ENCODE assay signal across 27 cellular contexts in the genomic region with DNA sequence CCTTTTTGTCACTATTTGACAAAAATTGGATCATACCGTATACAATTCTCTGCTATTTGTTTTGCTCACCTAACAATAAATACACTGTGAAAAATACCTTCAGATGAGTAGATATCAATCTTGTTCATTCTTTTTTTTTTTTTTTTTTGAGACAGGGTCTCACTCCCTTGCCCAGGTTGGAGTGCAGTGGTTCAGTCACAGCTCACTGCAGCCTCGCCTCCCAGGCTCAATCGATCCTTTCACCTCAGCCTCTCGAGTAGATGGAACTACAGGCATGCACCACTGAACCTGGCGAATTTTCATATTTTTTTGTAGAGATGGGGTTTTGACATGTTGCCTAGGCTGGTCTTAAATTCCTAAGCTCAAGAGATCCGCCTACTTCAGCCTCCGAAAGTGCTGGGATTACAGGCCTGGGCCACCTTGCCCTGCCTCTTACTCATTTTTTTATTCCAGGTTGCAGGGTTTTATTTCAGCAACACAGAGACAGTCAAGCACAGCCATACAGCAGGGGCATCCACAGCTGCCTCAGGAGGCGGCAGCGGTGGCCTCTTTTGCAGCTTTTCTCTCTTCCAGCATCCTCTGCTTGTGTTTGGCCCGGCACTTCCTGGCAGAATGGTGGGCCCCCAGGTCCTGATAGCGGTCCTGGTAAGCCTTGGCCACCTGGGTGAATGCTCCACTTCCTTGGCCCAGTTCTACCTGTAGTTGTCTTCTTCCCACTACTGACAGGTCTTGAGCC. TPM values are rescaled to one million over a fixed set of nuclear protein-coding genes. Genes with fewer than 3 reads are reported as not detected.
A peak's percentile ranks its signal among the peaks of the same experiment; 100 is the strongest.
DNase-seq lines count a peak whose midpoint lies in the region; ATAC-seq, FAIRE-seq and TF ChIP-seq lines count a peak whose summit lies in the region.
"Had no signal": no experiment of that assay in that cellular context is flagged by ENCODE, and none has a peak within 500 bp of the region (broad histone marks: within the 10 kb centered on the region; RNA-seq: fewer than 3 reads in every experiment).

No MANE protein-coding gene starts in this region.

- RAD21 ChIA-PET in HCT116 (lab: Charles Lee; ENCODE audit: low non-redundant PET in 1 of 2, low total read pairs in 2 of 2, uncharacterized antibody in 2 of 2, unreplicated experiment in 2 of 2): no interaction called here

- no TSS peak for BruUV-seq in HCT116 (replicated peaks; lab: Mats Ljungman, UMichigan)
- no TSS peak for BruUV-seq in K562 (replicated peaks; lab: Mats Ljungman, UMichigan)

- DNase-seq in A549 (ENCODE audit: low read depth in 1 of 2, low spot score in 1 of 2) (no peak), HCT116 (ENCODE audit: low read depth, low spot score) (no peak), K562 (ENCODE audit: extremely low read depth in 1 of 4, low spot score in 3 of 4) (no peak), nephron progenitor cell (no peak), sciatic nerve (ENCODE audit: low spot score) (no peak), NCI-H510A treated with DMSO at 0.1 percent for 48 hours (lab: John Stamatoyannopoulos, UW) (no peak), upper lobe of left lung (no peak)
- no peak for DNase-seq in activated CD4-positive, CD25-positive, alpha-beta regulatory T cell treated with anti-CD3 and anti-CD28 coated beads, Interleukin-2, amount 50 U/mL, for 72 hours
- DNase-seq: activated B cell treated with CpG ODN at 0.5 μM for 24 hours; activated gamma-delta T cell treated with Interleukin-2 at 50 U/mL for 16 hours; activated naive CD8-positive, alpha-beta T cell treated with anti-CD3 and anti-CD28 coated beads, Interleukin-2, amount 10 ng/mL, durations not matched to agents 7 days and 5 days; activated T-cell treated with anti-CD3 and anti-CD28 coated beads, Interleukin-2, amount 50 U/mL, for 24 hours; aorta; CD4-positive, alpha-beta memory T cell; effector memory CD8-positive, alpha-beta T cell; mesenchymal stem cell; NCI-H2081 treated with DMSO at 0.1 percent for 48 hours; NCI-H2227 treated with DMSO at 0.1 percent for 48 hours; NCI-H526 treated with DMSO at 0.1 percent for 48 hours; substantia nigra had no signal

- POLR2A ChIA-PET in A549 (lab: Yijun Ruan, JAX) (no interaction called here), HCT116 (lab: Charles Lee) (no interaction called here), K562 (lab: Yijun Ruan, JAX) (interaction anchor here (0.6 to 1.0 kb wide), 3 partner anchors 37 to 558 kb away, joined by 3 read pairs; no protein-coding TSS in a partner anchor)

- no peaks in the 10 kb centered on the region for H3K9me1 ChIP-seq in K562 (ENCODE audit: control insufficient read depth, insufficient read depth, low read length)

- in situ Hi-C loops in K562 (cut with MboI): loop anchor here (25.0 kb wide), 1 partner anchor 838 kb away; no protein-coding TSS in a partner anchor

- H3K36me3 ChIP-seq in HCT116 (ENCODE audit: control insufficient read depth in 1 of 2, insufficient read depth in 2 of 2, low read length in 2 of 2) (no peaks in the 10 kb centered on the region), K562 (ENCODE audit: control insufficient read depth, insufficient read depth, low read length) (no peaks in the 10 kb centered on the region; the same call in 2 of the 3 replicates), upper lobe of left lung (no peaks in the 10 kb centered on the region)
- H3K36me3 ChIP-seq: left lung, neutrophil, Peyer's patch had no signal

- H3K4me3 ChIP-seq in A549 (no peak overlapping the region), HCT116 (replicated peaks in 1 of 2; ENCODE audit: low read depth in 1 of 2, low read length in 2 of 2) (no peak overlapping the region), K562 (no peak overlapping the region), upper lobe of left lung (no peak overlapping the region)
- H3K4me3 ChIP-seq: coronary artery, left lung, Peyer's patch had no signal

- H2AFZ ChIP-seq in HCT116 (ENCODE audit: low read depth, low read length, poor library complexity, severe bottlenecking): no peak overlapping the region
- H2AFZ ChIP-seq in K562 (ENCODE audit: low read depth, low read length): peak overlapping the region; percentile 57

- TF ChIP-seq POLR2A in A549 (IDR thresholded peaks at IDR 0.05; ENCODE audit: low read length) (no peak), HCT116 (IDR thresholded peaks at IDR 0.05; ENCODE audit: borderline replicate concordance, extremely low read depth, insufficient read depth, insufficient read length) (no peak), K562 (conservative IDR thresholded peaks at IDR 0.05) (no peak), upper lobe of left lung (IDR thresholded peaks at IDR 0.05) (no peak)

- TF ChIP-seq EP300 in A549 (IDR thresholded peaks at IDR 0.05) (no peak), K562 (IDR thresholded peaks at IDR 0.05; ENCODE audit: low read length) (no peak), upper lobe of left lung (IDR thresholded peaks at IDR 0.05) (no peak)

- H3K9me3 Mint-ChIP-seq in nephron progenitor cell: no peaks in the 10 kb centered on the region
- H3K9me3 Mint-ChIP-seq: activated B cell treated with CpG ODN at 0.5 μM for 24 hours; activated naive CD8-positive, alpha-beta T cell treated with anti-CD3 and anti-CD28 coated beads, Interleukin-2, amount 10 ng/mL, durations not matched to agents 7 days and 5 days; activated T-cell treated with anti-CD3 and anti-CD28 coated beads, Interleukin-2, amount 50 U/mL, for 24 hours; CD4-positive, alpha-beta memory T cell; effector memory CD8-positive, alpha-beta T cell; stimulated activated effector memory CD8-positive, alpha-beta T cell treated with anti-CD3 and anti-CD28 coated beads, Interleukin-12 subunit alpha, Interleukin-12 subunit beta, amount 100 ng/mL, for 72 hours had no signal

- no peak for ATAC-seq in A549
- ATAC-seq in HCT116: no peak
- no peak for ATAC-seq in K562
- ATAC-seq in sciatic nerve: no peak
- no peak for ATAC-seq in upper lobe of left lung (ENCODE audit: low FRiP score in 2 of 2)

- no peak overlapping the region for H3K4me3 Mint-ChIP-seq in nephron progenitor cell
- H3K4me3 Mint-ChIP-seq: activated B cell treated with CpG ODN at 0.5 μM for 24 hours; activated naive CD8-positive, alpha-beta T cell treated with anti-CD3 and anti-CD28 coated beads, Interleukin-2, amount 10 ng/mL, durations not matched to agents 7 days and 5 days; activated T-cell treated with anti-CD3 and anti-CD28 coated beads, Interleukin-2, amount 50 U/mL, for 24 hours; B cell; effector memory CD8-positive, alpha-beta T cell; stimulated activated effector memory CD8-positive, alpha-beta T cell treated with anti-CD3 and anti-CD28 coated beads, Interleukin-12 subunit alpha, Interleukin-12 subunit beta, amount 100 ng/mL, for 72 hours had no signal

- peaks cover 8% of the 10 kb centered on the region for H3K27me3 Mint-ChIP-seq in nephron progenitor cell (ENCODE audit: low read depth, poor library complexity)

- 81% methylated on average over 11 of the region's 11 CpGs for WGBS in A549 (ENCODE audit: missing lambda C conversion rate)
- 69% methylated on average over 10 of the region's 11 CpGs for WGBS in K562 (ENCODE audit: insufficient coverage, low coverage, missing lambda C conversion rate)
- WGBS in upper lobe of left lung, 2 donors: 83 to 87% methylated on average over 11 of the region's 11 CpGs

- H3K9me3 ChIP-seq in A549: no peaks in the 10 kb centered on the region
- no peaks in the 10 kb centered on the region for H3K9me3 ChIP-seq in HCT116 (ENCODE audit: control insufficient read depth in 1 of 2, insufficient read depth in 1 of 2, low read depth in 1 of 2, low read length in 2 of 2)
- H3K9me3 ChIP-seq in K562 (replicated peaks; ENCODE audit: control insufficient read depth, insufficient read depth, low read depth, low read length): no peaks in the 10 kb centered on the region
- no peaks in the 10 kb centered on the region for H3K9me3 ChIP-seq in upper lobe of left lung
- H3K9me3 ChIP-seq: left lung, neutrophil, Peyer's patch had no signal

- no peaks in the 10 kb centered on the region for H3K36me3 Mint-ChIP-seq in nephron progenitor cell (ENCODE audit: low read depth)
- H3K36me3 Mint-ChIP-seq: activated naive CD8-positive, alpha-beta T cell treated with anti-CD3 and anti-CD28 coated beads, Interleukin-2, amount 10 ng/mL, durations not matched to agents 7 days and 5 days; CD4-positive, alpha-beta memory T cell; stimulated activated effector memory CD8-positive, alpha-beta T cell treated with anti-CD3 and anti-CD28 coated beads, Interleukin-12 subunit alpha, Interleukin-12 subunit beta, amount 100 ng/mL, for 72 hours had no signal

- peaks cover 31% of the 10 kb centered on the region for H3K4me1 ChIP-seq in A549
- peaks cover 11 to 21% of the 10 kb centered on the region in 2 experiments for H3K4me1 ChIP-seq in HCT116 (ENCODE audit: control insufficient read depth in 1 of 2, insufficient read depth in 2 of 2, low read length in 2 of 2)
- H3K4me1 ChIP-seq in K562 (replicated peaks in 1 of 2; ENCODE audit: control insufficient read depth in 2 of 2, insufficient read depth in 2 of 2, low read length in 2 of 2): peaks cover 54 to 77% of the 10 kb centered on the region in 2 experiments
- H3K4me1 ChIP-seq in upper lobe of left lung: peaks cover 3 to 15% (median 7%) of the 10 kb centered on the region in 4 donors

- FAIRE-seq in A549 (lab: Jason Lieb, UNC) (no peak), K562 (lab: Jason Lieb, UNC) (no peak)
- FAIRE-seq: islet of Langerhans had no signal

- TF ChIP-seq RAD21 in A549 (conservative IDR thresholded peaks at IDR 0.05 in 1 of 2, IDR thresholded peaks at IDR 0.05 in 1 of 2): no peak
- TF ChIP-seq RAD21 in HCT116 (IDR thresholded peaks at IDR 0.05; ENCODE audit: low read depth): no peak
- TF ChIP-seq RAD21 in K562 (CRISPR knock-in tag; conservative IDR thresholded peaks at IDR 0.05 in 1 of 2, IDR thresholded peaks at IDR 0.05 in 1 of 2): no peak

- peak overlapping the region; percentile 4 for H3K27ac Mint-ChIP-seq in nephron progenitor cell
- H3K27ac Mint-ChIP-seq: activated B cell treated with CpG ODN at 0.5 μM for 24 hours; activated naive CD8-positive, alpha-beta T cell treated with anti-CD3 and anti-CD28 coated beads, Interleukin-2, amount 10 ng/mL, durations not matched to agents 7 days and 5 days; activated T-cell treated with anti-CD3 and anti-CD28 coated beads, Interleukin-2, amount 50 U/mL, for 24 hours; B cell; CD4-positive, alpha-beta memory T cell; stimulated activated effector memory CD8-positive, alpha-beta T cell treated with anti-CD3 and anti-CD28 coated beads, Interleukin-12 subunit alpha, Interleukin-12 subunit beta, amount 100 ng/mL, for 72 hours had no signal

- TF ChIP-seq CTCF in A549 (IDR thresholded peaks at IDR 0.05): no peak
- no peak for TF ChIP-seq CTCF in HCT116 (IDR thresholded peaks at IDR 0.05 in 2 of 3, conservative IDR thresholded peaks at IDR 0.05 in 1 of 3; ENCODE audit: borderline replicate concordance in 1 of 3, insufficient read depth in 1 of 3, low read depth in 2 of 3, low read length in 2 of 3)
- TF ChIP-seq CTCF in K562 (IDR thresholded peaks at IDR 0.05 in 2 of 3, conservative IDR thresholded peaks at IDR 0.05 in 1 of 3; ENCODE audit: insufficient read depth in 2 of 3, low read depth in 1 of 3, low read length in 3 of 3): no peak
- no peak for TF ChIP-seq CTCF in nephron progenitor cell (IDR thresholded peaks at IDR 0.05)
- TF ChIP-seq CTCF in upper lobe of left lung (IDR thresholded peaks at IDR 0.05): no peak

- H3K27me3 ChIP-seq in HCT116 (ENCODE audit: insufficient read depth, low read length): no peaks in the 10 kb centered on the region
- no peaks in the 10 kb centered on the region for H3K27me3 ChIP-seq in K562 (ENCODE audit: control insufficient read depth in 2 of 2, insufficient read depth in 2 of 2, low read length in 2 of 2)
- H3K27me3 ChIP-seq in upper lobe of left lung: no peaks in the 10 kb centered on the region
- H3K27me3 ChIP-seq: Peyer's patch had no signal

- no peaks in the 10 kb centered on the region for H3K79me2 ChIP-seq in HCT116 (ENCODE audit: insufficient read depth, low read length)
- peaks cover 7% of the 10 kb centered on the region; the same call in 2 of the 3 replicates for H3K79me2 ChIP-seq in K562 (ENCODE audit: control insufficient read depth, insufficient read depth, low read length)

- H3K9ac ChIP-seq in HCT116 (ENCODE audit: low read length) (no peak overlapping the region), K562 (ENCODE audit: insufficient read depth in 1 of 2, low read depth in 2 of 2, low read length in 2 of 2) (peak overlapping the region in 1 of 2 experiments; percentile 37; a peak in 1 of 4 replicates)

- intact Hi-C loops in HCT116 (cut with micrococcal nuclease) (no loop called here), K562 (cut with micrococcal nuclease) (loop anchor here (5.0 kb wide), 2 partner anchors 103 to 1928 kb away; no protein-coding TSS in a partner anchor), sciatic nerve (cut with DNase I) (no loop called here)

- H4K20me1 ChIP-seq in HCT116 (ENCODE audit: insufficient read depth) (no peaks in the 10 kb centered on the region), K562 (replicated peaks; ENCODE audit: control insufficient read depth, insufficient read depth, low read length) (no peaks in the 10 kb centered on the region)

- peaks cover 50% of the 10 kb centered on the region for H3K4me1 Mint-ChIP-seq in nephron progenitor cell

- peak overlapping the region; percentile 24 to 95; a peak in 5 of 6 replicates for H3K27ac ChIP-seq in A549
- no peak overlapping the region for H3K27ac ChIP-seq in HCT116 (ENCODE audit: low read depth, low read length)
- H3K27ac ChIP-seq in K562 (ENCODE audit: extremely low read depth, low read depth, low read length): peak overlapping the region; percentile 34; the same call in 2 of the 3 replicates
- no peak overlapping the region for H3K27ac ChIP-seq in upper lobe of left lung
- H3K27ac ChIP-seq: coronary artery, left lung, neutrophil had no signal

- H3K9me2 ChIP-seq in HCT116 (ENCODE audit: insufficient read depth): no peaks in the 10 kb centered on the region

- CTCF ChIA-PET in A549 (lab: Yijun Ruan, JAX): interaction anchor here (0.8 to 3.9 kb wide), 4 partner anchors 15 to 217 kb away, joined by 3 to 23 read pairs (median 4); no protein-coding TSS in a partner anchor
- CTCF ChIA-PET in HCT116 (lab: Charles Lee): no interaction called here
- CTCF ChIA-PET in K562 (lab: Yijun Ruan, JAX; ENCODE audit: low intra/inter-chr PET ratio): interaction anchor here (0.8 kb wide), 1 partner anchor 1238 kb away, joined by 3 read pairs; no protein-coding TSS in a partner anchor

- H3K4me2 ChIP-seq in A549: peak overlapping the region; percentile 75
- H3K4me2 ChIP-seq in HCT116 (ENCODE audit: low read length): peak overlapping the region; percentile 86; the same call in 1 of the 2 replicates
- H3K4me2 ChIP-seq in K562 (ENCODE audit: insufficient read depth, low read length): peak overlapping the region; percentile 30

RNA-seq across cellular contexts. Expression of a gene that starts 51.2 kb away (rescaled TPM):
- polyA plus RNA-seq in A549 (2011; rRNA removed) (1.8 and 2.3 TPM in 2 replicates), A549 (2017; fragmentation: RNase III; extraction: RNeasy Plus Mini Kit Qiagen cat#74134 plus additional on column Dnase treatment) (1.4 to 1.8 TPM (median 1.6 TPM) in 3 replicates), K562 (2011; rRNA removed) (not detected in 2 replicates), K562 (2014; fragmentation: Illumina TruSeq; extraction: Trizol) (0.01 TPM in 1 of 2 replicates, not detected in the other), K562 (2014; fragmentation: Nextera tagmentation; extraction: Ambion mirVana) (not detected), K562 (2014; rRNA removed) (not detected in 2 replicates)
- 0.79 and 0.83 TPM in 2 replicates for polyA plus RNA-seq in A549 (2012; cell fraction: cytosol; rRNA removed)
- polyA plus RNA-seq in A549 (2012; cell fraction: nucleus; rRNA removed): 1.2 and 1.6 TPM in 2 replicates
- polyA minus RNA-seq in A549 (2011; rRNA and poly(A)+ RNA removed): 2.6 and 3.1 TPM in 2 replicates
- total RNA-seq in HCT116 (2021; ENCODE audit: unreplicated experiment) (2.2 TPM), K562 (2014; rRNA removed) (not detected in 2 replicates), K562 (2014; rRNA removed; fragmentation: Illumina TruSeq; extraction: Trizol) (not detected in 2 replicates), K562 (2015; rRNA removed; fragmentation: Illumina TruSeq; extraction: Trizol) (not detected in 2 replicates), K562 (2021) (0.07 and 0.18 TPM in 2 replicates), sciatic nerve (38.1 TPM), upper lobe of left lung (10 to 100 TPM; 40.1 to 81.8 (median 63.0) TPM)
- polyA plus RNA-seq in HCT116 (2012): 1.1 and 1.4 TPM in 2 replicates
- not detected in 2 replicates for total RNA-seq in K562 (2011; cell fraction: chromatin; rRNA removed; ENCODE audit: low replicate concordance)
- not detected in 2 replicates for total RNA-seq in K562 (2011; cell fraction: nucleolus; rRNA removed)
- total RNA-seq in K562 (2011; cell fraction: nucleoplasm; rRNA removed): not detected in 2 replicates
- polyA plus RNA-seq in K562 (2011; cell fraction: cytosol; rRNA removed): not detected in 2 replicates
- polyA plus RNA-seq in K562 (2011; cell fraction: nucleus; rRNA removed): 0.01 TPM in 1 of 2 replicates, not detected in the other
- 0.01 TPM in 1 of 2 replicates, not detected in the other for polyA plus RNA-seq in K562 (2012)
- not detected in 2 replicates for polyA minus RNA-seq in K562 (2011; rRNA and poly(A)+ RNA removed)
- polyA minus RNA-seq in K562 (2011; cell fraction: cytosol; rRNA and poly(A)+ RNA removed): not detected in 2 replicates
- polyA minus RNA-seq in K562 (2011; cell fraction: nucleus; rRNA and poly(A)+ RNA removed): not detected in 2 replicates
- total RNA-seq: activated naive CD8-positive, alpha-beta T cell treated with anti-CD3 and anti-CD28 coated beads, Interleukin-2, amount 10 ng/mL, durations not matched to agents 7 days and 5 days; CD4-positive, alpha-beta memory T cell had no signal
- polyA plus RNA-seq: CD4-positive, alpha-beta memory T cell had no signal

Comparison
In these comparisons a context has a peak if more than half of its experiments do, and no peak if none do; other contexts are left out.
1. H3K27ac ChIP-seq: peak in A549 (2 of 2) and K562 (single experiment); none in HCT116 (single experiment) and upper lobe of left lung (0 of 4).
2. H3K4me2 ChIP-seq: peak in every context shown above with its lines; median percentile 86 in HCT116; 75 in A549; 30 in K562.
3. RNA of a gene that starts 51.2 kb away (total RNA-seq): 40.1 to 81.8 TPM in upper lobe of left lung and 38.1 TPM in sciatic nerve (single experiment); 2.2 TPM in HCT116 (single experiment) and 0.07 to 0.18 TPM in K562; every median in the first group is over 10 times any median in the second.